19 cellular contexts compared by ENCODE assay signal in genomic region chr11:69664901-69665300, GRCh38. TPM values are rescaled to one million over a fixed set of nuclear protein-coding genes. Genes with fewer than 3 reads are reported as not detected.
A peak's percentile ranks its signal among the peaks of the same experiment; 100 is the strongest.
DNase-seq lines count a peak whose midpoint lies in the region; TF ChIP-seq lines count a peak whose summit lies in the region.
"Had no signal": no experiment of that assay in that cellular context is flagged by ENCODE, and none has a peak within 500 bp of the region (broad histone marks: within the 10 kb centered on the region; RNA-seq: fewer than 3 reads in every experiment).

No MANE protein-coding gene starts in this region.

- H3K4me1 Mint-ChIP-seq in T-helper 2 cell treated with Interferon-gamma antibody and Interleukin-4, amounts not matched to agents 5 μg/mL and 100 μg/mL, for 36 hours (ENCODE audit: low read depth): peaks cover 1% of the 10 kb centered on the region

- DNase-seq in T-helper 2 cell treated with Interferon-gamma antibody and Interleukin-4, amounts not matched to agents 5 μg/mL and 100 μg/mL, for 36 hours (ENCODE audit: low spot score): no peak
- DNase-seq in T-helper 2 cell (no peak), 8988T (peak; percentile 29), coronary artery (ENCODE audit: low spot score) (peak; percentile 62), posterior vena cava (ENCODE audit: low spot score) (peak; percentile 54), mammary epithelial cell (no peak), AG20443 (ENCODE audit: low spot score) (no peak), amniotic stem cell (lab: John Stamatoyannopoulos, UW) (no peak)
- DNase-seq: DMS79 treated with DMSO at 0.1 percent for 48 hours, H9, NCI-H1105 treated with DMSO at 0.1 percent for 48 hours, NCI-H1694 treated with DMSO at 0.1 percent for 48 hours, NCI-H2107, NCI-H226, NCI-H524 treated with DMSO at 0.1 percent for 48 hours had no signal

- in situ Hi-C loops in mammary epithelial cell (cut with MboI; ENCODE audit: low sequenced_read_pairs in 2 of 2): loop anchor here in 1 of 2 donors (10.0 to 25.0 kb wide), 2 partner anchors 550 to 828 kb away; partner anchors contain the start of gene CPT1A

- H3K4me3 Mint-ChIP-seq in T-helper 2 cell treated with Interferon-gamma antibody and Interleukin-4, amounts not matched to agents 5 μg/mL and 100 μg/mL, for 36 hours: no peak overlapping the region
- H3K4me3 Mint-ChIP-seq: H9 had no signal

- peak overlapping the region; percentile 11 for H3K27ac Mint-ChIP-seq in T-helper 2 cell treated with Interferon-gamma antibody and Interleukin-4, amounts not matched to agents 5 μg/mL and 100 μg/mL, for 36 hours

- H3K9ac ChIP-seq in mammary epithelial cell (ENCODE audit: insufficient read depth, low read length): no peak overlapping the region

- BruUV-seq in mammary epithelial cell (replicated peaks; lab: Mats Ljungman, UMichigan): no TSS peak

- TF ChIP-seq CTCF in coronary artery (IDR thresholded peaks at IDR 0.05) (no peak), mammary epithelial cell (conservative IDR thresholded peaks at IDR 0.05 in 1 of 2, IDR thresholded peaks at IDR 0.05 in 1 of 2; ENCODE audit: extremely low read depth in 1 of 2, insufficient read depth in 1 of 2, low read depth in 1 of 2, low read length in 2 of 2) (no peak)

- 86% methylated on average over 5 of the region's 8 CpGs for WGBS in mammary epithelial cell (ENCODE audit: low coverage, missing lambda C conversion rate)

- no peak overlapping the region for H3K4me2 ChIP-seq in mammary epithelial cell (ENCODE audit: insufficient read depth, low read depth, low read length)

- H2AFZ ChIP-seq in mammary epithelial cell (ENCODE audit: low read depth, low read length): no peak overlapping the region

- no peaks in the 10 kb centered on the region for H3K9me3 Mint-ChIP-seq in T-helper 2 cell treated with Interferon-gamma antibody and Interleukin-4, amounts not matched to agents 5 μg/mL and 100 μg/mL, for 36 hours
- H3K9me3 Mint-ChIP-seq: H9 had no signal

- H3K4me3 ChIP-seq in coronary artery: no peak overlapping the region
- no peak overlapping the region for H3K4me3 ChIP-seq in mammary epithelial cell (replicated peaks in 1 of 3; ENCODE audit: insufficient read depth in 1 of 3, low read depth in 2 of 3, low read length in 3 of 3)

- H3K36me3 ChIP-seq in mammary epithelial cell (ENCODE audit: insufficient read depth, low read length): no peaks in the 10 kb centered on the region

- dilution Hi-C loops in mammary epithelial cell (cut with HindIII; ENCODE audit: low sequenced_read_pairs): loop anchor here (25.0 kb wide), 1 partner anchor 728 kb away; no protein-coding TSS in a partner anchor

- H3K27me3 ChIP-seq in mammary epithelial cell (ENCODE audit: insufficient read depth, low read length): no peaks in the 10 kb centered on the region

- H4K20me1 ChIP-seq in mammary epithelial cell (ENCODE audit: insufficient read depth, low read length): no peaks in the 10 kb centered on the region

- H3K79me2 ChIP-seq in mammary epithelial cell (ENCODE audit: insufficient read depth, low read length): peaks cover 6% of the 10 kb centered on the region

- H3K27ac ChIP-seq in coronary artery: no peak overlapping the region
- H3K27ac ChIP-seq in mammary epithelial cell (ENCODE audit: insufficient read depth, low read depth, low read length): no peak overlapping the region
- H3K27ac ChIP-seq: 22Rv1 had no signal

- peaks cover 10% of the 10 kb centered on the region for H3K36me3 Mint-ChIP-seq in T-helper 2 cell treated with Interferon-gamma antibody and Interleukin-4, amounts not matched to agents 5 μg/mL and 100 μg/mL, for 36 hours (ENCODE audit: low read depth)

- intact Hi-C loops in posterior vena cava (cut with DNase I): no loop called here
- intact Hi-C loops in mammary epithelial cell (cut with micrococcal nuclease): no loop called here

- no peaks in the 10 kb centered on the region for H3K9me3 ChIP-seq in mammary epithelial cell (replicated peaks; ENCODE audit: insufficient read depth, low read length)

- H3K27me3 Mint-ChIP-seq in T-helper 2 cell treated with Interferon-gamma antibody and Interleukin-4, amounts not matched to agents 5 μg/mL and 100 μg/mL, for 36 hours (ENCODE audit: low read depth): no peaks in the 10 kb centered on the region

- H3K4me1 ChIP-seq in mammary epithelial cell (ENCODE audit: insufficient read depth, low read length): peaks cover 3% of the 10 kb centered on the region

- CTCF ChIA-PET in mammary epithelial cell (lab: Charles Lee; ENCODE audit: low non-redundant PET): no interaction called here

RNA-seq across cellular contexts. Expression of gene LTO1, which starts 10.3 kb away (rescaled TPM):
- total RNA-seq in posterior vena cava: 10 to 100 TPM; 17.2 to 18.5 TPM
- total RNA-seq in mammary epithelial cell: 10 to 100 TPM; 20.2 to 34.4 TPM
- 15.9 TPM for polyA plus RNA-seq in mammary epithelial cell
- polyA minus RNA-seq in mammary epithelial cell: 8.8 TPM

RNA-seq across cellular contexts. Expression of gene CCND1, which starts 23.9 kb away (rescaled TPM):
- total RNA-seq in posterior vena cava (100 to 1,000 TPM in 1 of 2 donors, 10 to 100 TPM in 1; 65.8 to 100 TPM), mammary epithelial cell (100 to 1,000 TPM; 358 to 706 TPM)
- 244 TPM for polyA plus RNA-seq in mammary epithelial cell
- polyA minus RNA-seq in mammary epithelial cell: 376 TPM

RNA-seq across cellular contexts. Expression of gene FGF19, which starts 38.9 kb away (rescaled TPM):
- total RNA-seq in posterior vena cava (not detected), mammary epithelial cell (under 1 TPM in 1 of 2 donors, not detected in 1; 0.35 TPM)
- 0.02 TPM for polyA plus RNA-seq in mammary epithelial cell
- polyA minus RNA-seq in mammary epithelial cell: not detected
- total RNA-seq: G401, HT1080 had no signal
- polyA plus RNA-seq: BJ had no signal

Comparison
In these comparisons a context has a peak if more than half of its experiments do, and no peak if none do; other contexts are left out.
1. DNase-seq: peak in 8988T (single experiment), coronary artery (single experiment) and posterior vena cava (single experiment); none in T-helper 2 cell treated with Interferon-gamma antibody and Interleukin-4, amounts not matched to agents 5 μg/mL and 100 μg/mL, for 36 hours (single experiment), T-helper 2 cell (0 of 5), mammary epithelial cell (single experiment), AG20443 (single experiment) and amniotic stem cell (single experiment).